ENCODE assay signal across 8 cellular contexts in genomic region chr16:4624827-4625616, GRCh38. TPM values are rescaled to one million over a fixed set of nuclear protein-coding genes. Genes with fewer than 3 reads are reported as not detected.
DNase-seq lines count a peak whose midpoint lies in the region; ATAC-seq and TF ChIP-seq lines count a peak whose summit lies in the region.

No MANE protein-coding gene starts in this region.

- peak overlapping the region; percentile 62 for H3K4me3 ChIP-seq in AG04450 (ENCODE audit: low read depth, low read length)
- peak overlapping the region; percentile 94 for H3K4me3 ChIP-seq in psoas muscle
- peak overlapping the region; percentile 89 to 96 for H3K4me3 ChIP-seq in vagina

- peak; percentile 51 for ATAC-seq in GM19025 (IDR thresholded peaks at IDR 0.05; ENCODE audit: low read depth, unreplicated experiment)
- peak; percentile 46 for ATAC-seq in HG03159 (IDR thresholded peaks at IDR 0.05; ENCODE audit: unreplicated experiment)
- ATAC-seq in left cardiac atrium, result peak; percentile 62 to 76
- peak; percentile 30 to 49 (median 38) for ATAC-seq in psoas muscle

- peak overlapping the region; percentile 98 for H3K4me3 Mint-ChIP-seq in activated naive CD8-positive, alpha-beta T cell treated with anti-CD3 and anti-CD28 coated beads for 36 hours

- in situ Hi-C loops in SK-MEL-5 (cut with HindIII; ENCODE audit: low pct_unique_long_range_greater_than_20kb, low sequenced_read_pairs), result no loop called here

- H3K36me3 ChIP-seq in psoas muscle (ENCODE audit: insufficient read depth in 1 of 2, low read depth in 1 of 2) (no peaks in the 10 kb centered on the region), vagina (no peaks in the 10 kb centered on the region)

- H3K4me1 ChIP-seq in psoas muscle (peaks cover 18% of the 10 kb centered on the region), vagina (peaks cover 22% of the 10 kb centered on the region)

- 1% methylated on average over 45 to 82 of the region's 82 CpGs for whole genome bisulfite sequencing in psoas muscle, 3 donors

- peaks cover 28% of the 10 kb centered on the region for H3K36me3 Mint-ChIP-seq in activated naive CD8-positive, alpha-beta T cell treated with anti-CD3 and anti-CD28 coated beads for 36 hours

- H3K27ac ChIP-seq in AG04450 (ENCODE audit: low read depth, low read length) (peak overlapping the region; percentile 91), psoas muscle (peak overlapping the region; percentile 96), vagina (peak overlapping the region; percentile 92)

- CTCF ChIA-PET in AG04450 (lab: Charles Lee), result interaction anchor here (0.6 to 1.9 kb wide), 14 partner anchors 8 to 162 kb away, joined by 3 to 26 read pairs (median 4); no protein-coding TSS in a partner anchor

- H3K27me3 Mint-ChIP-seq in activated naive CD8-positive, alpha-beta T cell treated with anti-CD3 and anti-CD28 coated beads for 36 hours, result no peaks in the 10 kb centered on the region

- peak in 1 of 2 donors; percentile 90 for TF ChIP-seq POLR2A in vagina (IDR thresholded peaks at IDR 0.05)

- no peaks in the 10 kb centered on the region for H3K9me3 Mint-ChIP-seq in activated naive CD8-positive, alpha-beta T cell treated with anti-CD3 and anti-CD28 coated beads for 36 hours

- no peak for TF ChIP-seq CTCF in AG04450 (IDR thresholded peaks at IDR 0.05; ENCODE audit: low read depth, low read length)
- no peak for TF ChIP-seq CTCF in psoas muscle (IDR thresholded peaks at IDR 0.05)
- TF ChIP-seq CTCF in vagina (IDR thresholded peaks at IDR 0.05), result no peak

- intact Hi-C loops in left cardiac atrium (cut with DNase I) (no loop called here), psoas muscle (cut with DNase I) (loop anchor here in 1 of 2 donors (1.0 kb wide), 1 partner anchor 47 kb away; no protein-coding TSS in a partner anchor), vagina (cut with DNase I) (no loop called here)

- POLR2A ChIA-PET in AG04450 (lab: Yijun Ruan, JAX), result interaction anchor here (0.8 to 1.4 kb wide), 2 partner anchors 9 to 11 kb away, joined by 4 to 6 read pairs; no protein-coding TSS in a partner anchor

- DNase-seq in AG04450 (ENCODE audit: low read depth, low spot score) (peak; percentile 8), SK-MEL-5 (ENCODE audit: low read depth, low spot score) (peak; percentile 23), left cardiac atrium (peak; percentile 77), psoas muscle (peak; percentile 70 to 80), vagina (ENCODE audit: extremely low spot score in 2 of 2) (no peak)
- peak; percentile 89 for DNase-seq in activated naive CD8-positive, alpha-beta T cell treated with anti-CD3 and anti-CD28 coated beads for 36 hours

- H3K27me3 ChIP-seq in AG04450 (ENCODE audit: control insufficient read depth, insufficient read depth, low read length), result no peaks in the 10 kb centered on the region
- H3K27me3 ChIP-seq in psoas muscle (ENCODE audit: insufficient read depth in 3 of 3, low read length in 2 of 3), result no peaks in the 10 kb centered on the region
- no peaks in the 10 kb centered on the region for H3K27me3 ChIP-seq in vagina

- peaks cover 24% of the 10 kb centered on the region for H3K4me1 Mint-ChIP-seq in activated naive CD8-positive, alpha-beta T cell treated with anti-CD3 and anti-CD28 coated beads for 36 hours

- H3K27ac Mint-ChIP-seq in activated naive CD8-positive, alpha-beta T cell treated with anti-CD3 and anti-CD28 coated beads for 36 hours, result peak overlapping the region; percentile 98

- H3K9me3 ChIP-seq in AG04450 (ENCODE audit: control insufficient read depth, insufficient read depth, low read length) (no peaks in the 10 kb centered on the region; the same call in 1 of the 2 replicates), psoas muscle (no peaks in the 10 kb centered on the region), vagina (no peaks in the 10 kb centered on the region)

RNA-seq across cellular contexts. Expression of gene MGRN1, which starts 0.4 kb away (rescaled TPM):
- polyA plus RNA-seq in AG04450 (2011; rRNA removed) (3.4 and 8.6 TPM in 2 replicates), psoas muscle (10 to 100 TPM; 20.2 to 36.3 (median 24.6) TPM)
- polyA minus RNA-seq in AG04450 (2011; rRNA and poly(A)+ RNA removed), result 11.3 and 18.2 TPM in 2 replicates
- total RNA-seq in SK-MEL-5 (2014; rRNA removed; shearing (Covaris generic)), result 11.3 and 13.3 TPM in 2 replicates
- polyA plus RNA-seq in SK-MEL-5 (2015; cell fraction: cytosol; rRNA removed), result 49.2 and 58.7 TPM in 2 replicates
- 39.5 and 58.7 TPM in 2 replicates for polyA plus RNA-seq in SK-MEL-5 (2015; cell fraction: nucleus; rRNA removed)
- 10 to 100 TPM; 63.7 to 64.3 TPM for total RNA-seq in activated naive CD8-positive, alpha-beta T cell treated with anti-CD3 and anti-CD28 coated beads for 36 hours
- total RNA-seq in left cardiac atrium (10 to 100 TPM; 33.1 to 44.6 TPM), psoas muscle (10 to 100 TPM; 44.2 to 63.1 (median 59.4) TPM), vagina (40.8 TPM)

RNA-seq across cellular contexts. Expression of gene UBALD1, which starts 10.3 kb away (rescaled TPM):
- polyA plus RNA-seq in AG04450 (2011; rRNA removed), result 4.1 and 6.1 TPM in 2 replicates
- 2.7 and 3.3 TPM in 2 replicates for polyA minus RNA-seq in AG04450 (2011; rRNA and poly(A)+ RNA removed)
- 13.1 and 14.5 TPM in 2 replicates for total RNA-seq in SK-MEL-5 (2014; rRNA removed; shearing (Covaris generic))
- polyA plus RNA-seq in SK-MEL-5 (2015; cell fraction: cytosol; rRNA removed), result 37.7 and 43.3 TPM in 2 replicates
- polyA plus RNA-seq in SK-MEL-5 (2015; cell fraction: nucleus; rRNA removed), result 36.0 and 54.4 TPM in 2 replicates
- 10 to 100 TPM; 21.3 to 25.4 TPM for total RNA-seq in activated naive CD8-positive, alpha-beta T cell treated with anti-CD3 and anti-CD28 coated beads for 36 hours
- 10 to 100 TPM; 19.6 to 20.0 TPM for total RNA-seq in left cardiac atrium
- total RNA-seq in psoas muscle, result 10 to 100 TPM; 23.0 to 47.5 (median 37.5) TPM
- 10 to 100 TPM; 13.6 to 40.2 (median 28.3) TPM for polyA plus RNA-seq in psoas muscle
- total RNA-seq in vagina, result 16.9 TPM

Comparison
In these comparisons a context has a peak if more than half of its experiments do, and no peak if none do; other contexts are left out.
1. DNase-seq: peak in AG04450 (single experiment), SK-MEL-5 (single experiment), activated naive CD8-positive, alpha-beta T cell treated with anti-CD3 and anti-CD28 coated beads for 36 hours (single experiment), left cardiac atrium (single experiment) and psoas muscle (2 of 2); none in vagina (0 of 2).
2. Peak in every context shown above with its lines, with median percentiles within 50 percentile points of each other: H3K27ac ChIP-seq, H3K4me3 ChIP-seq and ATAC-seq.